ENCODE assay signal across 21 cellular contexts in the genomic region with DNA sequence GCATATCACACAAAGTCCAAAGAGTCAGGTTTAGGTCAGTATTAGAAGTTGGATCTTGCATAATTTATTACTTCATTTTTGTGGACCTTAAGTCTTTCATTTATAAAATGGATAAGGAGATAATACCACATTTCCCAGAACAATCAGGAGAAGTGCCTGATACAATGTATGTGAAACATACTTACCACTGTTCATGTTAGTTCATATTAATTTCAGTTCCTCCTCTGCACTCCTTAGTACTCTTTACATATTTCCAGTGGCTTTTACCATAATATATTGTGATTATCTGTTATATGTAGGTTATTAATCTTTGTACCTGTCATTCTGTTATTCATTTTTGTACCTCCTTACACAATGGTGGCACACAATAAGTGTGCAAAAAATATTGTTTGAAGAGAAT.
"Had no signal": no experiment of that assay in that cellular context is flagged by ENCODE, and none has a peak within 500 bp of the region (broad histone marks: within the 10 kb centered on the region; RNA-seq: fewer than 3 reads in every experiment).

No MANE protein-coding gene starts in this region.

- H3K9me3 Mint-ChIP-seq: memory B cell, mesothelial cell of epicardium, natural killer cell, neural crest cell had no signal

- FAIRE-seq: islet of Langerhans had no signal

- H3K4me1 ChIP-seq: left lung, lower lobe of right lung, right atrium auricular region had no signal

- H3K36me3 ChIP-seq: heart left ventricle, left lung, lower lobe of right lung, right atrium auricular region, sigmoid colon, stomach, thoracic aorta, transverse colon had no signal

- H3K27me3 ChIP-seq: heart left ventricle, left lung, right atrium auricular region, sigmoid colon, stomach, transverse colon had no signal

- H3K4me3 Mint-ChIP-seq: memory B cell, mesothelial cell of epicardium, natural killer cell, neural crest cell had no signal

- DNase-seq: effector memory CD4-positive, alpha-beta T cell; heart left ventricle; hippocampal formation; kidney glomerular epithelial cell; left lung; lower lobe of right lung; natural killer cell; sigmoid colon; stimulated activated CD4-positive, alpha-beta T cell treated with anti-CD3 and anti-CD28 coated beads, Interleukin-12 subunit alpha, Interleukin-12 subunit beta, amount 100 ng/mL, for 4 hours; stimulated activated naive CD4-positive, alpha-beta T cell; stomach; substantia nigra; transverse colon had no signal

- H3K4me3 ChIP-seq: heart left ventricle, left lung, lower lobe of right lung, right atrium auricular region, sigmoid colon, skin epidermis, stomach, thoracic aorta, transverse colon had no signal

- H3K27ac Mint-ChIP-seq: memory B cell, mesothelial cell of epicardium had no signal

- H3K27ac ChIP-seq: heart left ventricle, left lung, lower lobe of right lung, right atrium auricular region, sigmoid colon, skin epidermis, stomach, thoracic aorta, transverse colon had no signal

- ATAC-seq: esophagus mucosa, heart left ventricle, left lung, lower lobe of right lung, natural killer cell had no signal

- H3K27me3 Mint-ChIP-seq: memory B cell had no signal

- H3K9me3 ChIP-seq: heart left ventricle, left lung, lower lobe of right lung, right atrium auricular region, sigmoid colon, stomach, thoracic aorta, transverse colon had no signal

- H3K36me3 Mint-ChIP-seq: mesothelial cell of epicardium, natural killer cell had no signal
